1 cellular context compared by ENCODE assay signal in the genomic region with DNA sequence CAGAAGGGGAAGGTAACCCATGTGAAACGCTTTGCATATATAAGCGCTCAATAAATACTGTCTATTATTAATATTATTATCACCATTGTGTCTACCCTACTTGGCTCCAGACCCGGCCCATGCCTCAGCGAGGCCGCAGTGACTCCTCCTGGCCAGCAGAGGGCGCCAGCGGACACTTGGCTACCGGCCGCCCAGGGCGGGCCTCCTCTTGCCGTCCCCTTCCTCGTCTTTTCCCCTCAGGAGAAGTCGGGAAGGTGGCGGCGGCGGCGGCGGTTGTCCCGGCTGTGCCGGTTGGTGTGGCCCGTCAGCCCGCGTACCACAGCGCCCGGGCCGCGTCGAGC.
TF ChIP-seq lines count a peak whose summit lies in the region.

A gene with protein sequence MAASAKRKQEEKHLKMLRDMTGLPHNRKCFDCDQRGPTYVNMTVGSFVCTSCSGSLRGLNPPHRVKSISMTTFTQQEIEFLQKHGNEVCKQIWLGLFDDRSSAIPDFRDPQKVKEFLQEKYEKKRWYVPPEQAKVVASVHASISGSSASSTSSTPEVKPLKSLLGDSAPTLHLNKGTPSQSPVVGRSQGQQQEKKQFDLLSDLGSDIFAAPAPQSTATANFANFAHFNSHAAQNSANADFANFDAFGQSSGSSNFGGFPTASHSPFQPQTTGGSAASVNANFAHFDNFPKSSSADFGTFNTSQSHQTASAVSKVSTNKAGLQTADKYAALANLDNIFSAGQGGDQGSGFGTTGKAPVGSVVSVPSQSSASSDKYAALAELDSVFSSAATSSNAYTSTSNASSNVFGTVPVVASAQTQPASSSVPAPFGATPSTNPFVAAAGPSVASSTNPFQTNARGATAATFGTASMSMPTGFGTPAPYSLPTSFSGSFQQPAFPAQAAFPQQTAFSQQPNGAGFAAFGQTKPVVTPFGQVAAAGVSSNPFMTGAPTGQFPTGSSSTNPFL (plus strand): TSS at position 233 of the 341 bp plus-strand sequence. CDS start 266 bp downstream, outside the sequence.

TF ChIP-seq in HepG2, 621 proteins besides CTCF, POLR2A, EP300 and RAD21 (continued from another document and continues in another):
- TF ChIP-seq, protein P1, sequence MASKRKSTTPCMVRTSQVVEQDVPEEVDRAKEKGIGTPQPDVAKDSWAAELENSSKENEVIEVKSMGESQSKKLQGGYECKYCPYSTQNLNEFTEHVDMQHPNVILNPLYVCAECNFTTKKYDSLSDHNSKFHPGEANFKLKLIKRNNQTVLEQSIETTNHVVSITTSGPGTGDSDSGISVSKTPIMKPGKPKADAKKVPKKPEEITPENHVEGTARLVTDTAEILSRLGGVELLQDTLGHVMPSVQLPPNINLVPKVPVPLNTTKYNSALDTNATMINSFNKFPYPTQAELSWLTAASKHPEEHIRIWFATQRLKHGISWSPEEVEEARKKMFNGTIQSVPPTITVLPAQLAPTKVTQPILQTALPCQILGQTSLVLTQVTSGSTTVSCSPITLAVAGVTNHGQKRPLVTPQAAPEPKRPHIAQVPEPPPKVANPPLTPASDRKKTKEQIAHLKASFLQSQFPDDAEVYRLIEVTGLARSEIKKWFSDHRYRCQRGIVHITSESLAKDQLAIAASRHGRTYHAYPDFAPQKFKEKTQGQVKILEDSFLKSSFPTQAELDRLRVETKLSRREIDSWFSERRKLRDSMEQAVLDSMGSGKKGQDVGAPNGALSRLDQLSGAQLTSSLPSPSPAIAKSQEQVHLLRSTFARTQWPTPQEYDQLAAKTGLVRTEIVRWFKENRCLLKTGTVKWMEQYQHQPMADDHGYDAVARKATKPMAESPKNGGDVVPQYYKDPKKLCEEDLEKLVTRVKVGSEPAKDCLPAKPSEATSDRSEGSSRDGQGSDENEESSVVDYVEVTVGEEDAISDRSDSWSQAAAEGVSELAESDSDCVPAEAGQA (IDR thresholded peaks at IDR 0.05; ENCODE audit: low read depth), result 0 out of 2 replicates have a peak, but pooled peaks have one; percentile 62
- TF ChIP-seq, protein P1 (CRISPR knock-in tag; IDR thresholded peaks at IDR 0.05; ENCODE audit: borderline replicate concordance), result no peak
- peak; percentile 93 for TF ChIP-seq SALL1 (CRISPR knock-in tag; IDR thresholded peaks at IDR 0.05)
- no peak; the same call in 1 of the 2 replicates for TF ChIP-seq CREM (IDR thresholded peaks at IDR 0.05)
- TF ChIP-seq CREM (CRISPR knock-in tag; IDR thresholded peaks at IDR 0.05), result no peak
- TF ChIP-seq ZNF24 (IDR thresholded peaks at IDR 0.05), result peak; percentile 43; the same call in 1 of the 2 replicates
- peak; percentile 88 for TF ChIP-seq PHF8 (CRISPR knock-in tag; IDR thresholded peaks at IDR 0.05)
- TF ChIP-seq, protein P2, sequence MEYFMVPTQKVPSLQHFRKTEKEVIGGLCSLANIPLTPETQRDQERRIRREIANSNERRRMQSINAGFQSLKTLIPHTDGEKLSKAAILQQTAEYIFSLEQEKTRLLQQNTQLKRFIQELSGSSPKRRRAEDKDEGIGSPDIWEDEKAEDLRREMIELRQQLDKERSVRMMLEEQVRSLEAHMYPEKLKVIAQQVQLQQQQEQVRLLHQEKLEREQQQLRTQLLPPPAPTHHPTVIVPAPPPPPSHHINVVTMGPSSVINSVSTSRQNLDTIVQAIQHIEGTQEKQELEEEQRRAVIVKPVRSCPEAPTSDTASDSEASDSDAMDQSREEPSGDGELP (IDR thresholded peaks at IDR 0.05; ENCODE audit: borderline replicate concordance, low read depth), result peak; percentile 34; the same call in 1 of the 2 replicates
- TF ChIP-seq ZNF768 (CRISPR knock-in tag; IDR thresholded peaks at IDR 0.05), result peak; percentile 53
- TF ChIP-seq, protein P3, sequence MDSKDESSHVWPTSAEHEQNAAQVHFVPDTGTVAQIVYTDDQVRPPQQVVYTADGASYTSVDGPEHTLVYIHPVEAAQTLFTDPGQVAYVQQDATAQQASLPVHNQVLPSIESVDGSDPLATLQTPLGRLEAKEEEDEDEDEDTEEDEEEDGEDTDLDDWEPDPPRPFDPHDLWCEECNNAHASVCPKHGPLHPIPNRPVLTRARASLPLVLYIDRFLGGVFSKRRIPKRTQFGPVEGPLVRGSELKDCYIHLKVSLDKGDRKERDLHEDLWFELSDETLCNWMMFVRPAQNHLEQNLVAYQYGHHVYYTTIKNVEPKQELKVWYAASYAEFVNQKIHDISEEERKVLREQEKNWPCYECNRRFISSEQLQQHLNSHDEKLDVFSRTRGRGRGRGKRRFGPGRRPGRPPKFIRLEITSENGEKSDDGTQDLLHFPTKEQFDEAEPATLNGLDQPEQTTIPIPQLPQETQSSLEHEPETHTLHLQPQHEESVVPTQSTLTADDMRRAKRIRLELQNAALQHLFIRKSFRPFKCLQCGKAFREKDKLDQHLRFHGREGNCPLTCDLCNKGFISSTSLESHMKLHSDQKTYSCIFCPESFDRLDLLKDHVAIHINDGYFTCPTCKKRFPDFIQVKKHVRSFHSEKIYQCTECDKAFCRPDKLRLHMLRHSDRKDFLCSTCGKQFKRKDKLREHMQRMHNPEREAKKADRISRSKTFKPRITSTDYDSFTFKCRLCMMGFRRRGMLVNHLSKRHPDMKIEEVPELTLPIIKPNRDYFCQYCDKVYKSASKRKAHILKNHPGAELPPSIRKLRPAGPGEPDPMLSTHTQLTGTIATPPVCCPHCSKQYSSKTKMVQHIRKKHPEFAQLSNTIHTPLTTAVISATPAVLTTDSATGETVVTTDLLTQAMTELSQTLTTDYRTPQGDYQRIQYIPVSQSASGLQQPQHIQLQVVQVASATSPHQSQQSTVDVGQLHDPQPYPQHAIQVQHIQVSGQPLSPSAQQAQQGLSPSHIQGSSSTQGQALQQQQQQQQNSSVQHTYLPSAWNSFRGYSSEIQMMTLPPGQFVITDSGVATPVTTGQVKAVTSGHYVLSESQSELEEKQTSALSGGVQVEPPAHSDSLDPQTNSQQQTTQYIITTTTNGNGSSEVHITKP (CRISPR knock-in tag; IDR thresholded peaks at IDR 0.05; ENCODE audit: low read depth), result peak; percentile 65; the same call in 1 of the 2 replicates
- TF ChIP-seq PAX8 (CRISPR knock-in tag; IDR thresholded peaks at IDR 0.05; ENCODE audit: borderline replicate concordance), result 0 out of 2 replicates have a peak, but pooled peaks have one; percentile 78
- TF ChIP-seq CEBPG (CRISPR knock-in tag; IDR thresholded peaks at IDR 0.05), result peak; percentile 34; the same call in 1 of the 2 replicates
- TF ChIP-seq MXD4 (CRISPR knock-in tag; IDR thresholded peaks at IDR 0.05), result 0 out of 2 replicates have a peak, but pooled peaks have one; percentile 51
- TF ChIP-seq NFYB (CRISPR knock-in tag; IDR thresholded peaks at IDR 0.05), result peak; percentile 28; the same call in 1 of the 2 replicates
- 0 out of 2 replicates have a peak, but pooled peaks have one; percentile 35 for TF ChIP-seq ESRRA (CRISPR knock-in tag; IDR thresholded peaks at IDR 0.05; ENCODE audit: low read depth)
- TF ChIP-seq SOX6 (IDR thresholded peaks at IDR 0.05), result no peak
- peak; percentile 69 for TF ChIP-seq SOX6 (CRISPR knock-in tag; IDR thresholded peaks at IDR 0.05)
- 0 out of 2 replicates have a peak, but pooled peaks have one; percentile 35 for TF ChIP-seq ZBTB20 (CRISPR knock-in tag; IDR thresholded peaks at IDR 0.05; ENCODE audit: borderline replicate concordance, low read depth)
- peak; percentile 26; the same call in 1 of the 2 replicates for TF ChIP-seq PPARG (CRISPR knock-in tag; conservative IDR thresholded peaks at IDR 0.05)
- TF ChIP-seq, protein P4, sequence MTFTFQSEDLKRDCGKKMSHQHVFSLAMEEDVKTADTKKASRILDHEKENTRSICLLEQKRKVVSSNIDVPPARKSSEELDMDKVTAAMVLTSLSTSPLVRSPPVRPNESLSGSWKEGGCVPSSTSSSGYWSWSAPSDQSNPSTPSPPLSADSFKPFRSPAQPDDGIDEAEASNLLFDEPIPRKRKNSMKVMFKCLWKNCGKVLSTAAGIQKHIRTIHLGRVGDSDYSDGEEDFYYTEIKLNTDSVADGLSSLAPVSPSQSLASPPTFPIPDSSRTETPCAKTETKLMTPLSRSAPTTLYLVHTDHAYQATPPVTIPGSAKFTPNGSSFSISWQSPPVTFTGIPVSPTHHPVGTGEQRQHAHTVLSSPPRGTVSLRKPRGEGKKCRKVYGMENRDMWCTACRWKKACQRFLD (CRISPR knock-in tag; IDR thresholded peaks at IDR 0.05; ENCODE audit: borderline replicate concordance), result no peak
- TF ChIP-seq ZNF792 (CRISPR knock-in tag; IDR thresholded peaks at IDR 0.05), result peak; percentile 95
- peak; percentile 67 for TF ChIP-seq SALL2 (CRISPR knock-in tag; IDR thresholded peaks at IDR 0.05)
- TF ChIP-seq, protein P5, sequence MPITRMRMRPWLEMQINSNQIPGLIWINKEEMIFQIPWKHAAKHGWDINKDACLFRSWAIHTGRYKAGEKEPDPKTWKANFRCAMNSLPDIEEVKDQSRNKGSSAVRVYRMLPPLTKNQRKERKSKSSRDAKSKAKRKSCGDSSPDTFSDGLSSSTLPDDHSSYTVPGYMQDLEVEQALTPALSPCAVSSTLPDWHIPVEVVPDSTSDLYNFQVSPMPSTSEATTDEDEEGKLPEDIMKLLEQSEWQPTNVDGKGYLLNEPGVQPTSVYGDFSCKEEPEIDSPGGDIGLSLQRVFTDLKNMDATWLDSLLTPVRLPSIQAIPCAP (CRISPR knock-in tag; IDR thresholded peaks at IDR 0.05; ENCODE audit: low read depth), result 0 out of 2 replicates have a peak, but pooled peaks have one; percentile 20
- peak; percentile 90 for TF ChIP-seq ZNF430 (CRISPR knock-in tag; IDR thresholded peaks at IDR 0.05)
- no peak for TF ChIP-seq ZBTB7B (CRISPR knock-in tag; IDR thresholded peaks at IDR 0.05)
- TF ChIP-seq ZNF564 (CRISPR knock-in tag; IDR thresholded peaks at IDR 0.05), result no peak
- TF ChIP-seq KLF6 (CRISPR knock-in tag; IDR thresholded peaks at IDR 0.05), result peak; percentile 87
- peak; percentile 42; the same call in 1 of the 3 replicates for TF ChIP-seq MXI1 (IDR thresholded peaks at IDR 0.05; ENCODE audit: borderline replicate concordance, low read depth, low read length)
- peak; percentile 99 for TF ChIP-seq POGZ (CRISPR knock-in tag; IDR thresholded peaks at IDR 0.05)
- no peak for TF ChIP-seq HNRNPK (IDR thresholded peaks at IDR 0.05; ENCODE audit: low read depth, low read length, poor library complexity, severe bottlenecking)
- TF ChIP-seq ZNF432 (CRISPR knock-in tag; IDR thresholded peaks at IDR 0.05; ENCODE audit: borderline replicate concordance), result no peak
- TF ChIP-seq BCL6 (CRISPR knock-in tag; IDR thresholded peaks at IDR 0.05), result peak; percentile 71
- peak; percentile 80 for TF ChIP-seq ELF3 (CRISPR knock-in tag; IDR thresholded peaks at IDR 0.05)
- no peak for TF ChIP-seq SP5 (CRISPR knock-in tag; IDR thresholded peaks at IDR 0.05; ENCODE audit: borderline replicate concordance, low read depth)
- TF ChIP-seq ZNF615 (CRISPR knock-in tag; IDR thresholded peaks at IDR 0.05; ENCODE audit: borderline replicate concordance), result 0 out of 2 replicates have a peak, but pooled peaks have one; percentile 44
- TF ChIP-seq, protein P6, sequence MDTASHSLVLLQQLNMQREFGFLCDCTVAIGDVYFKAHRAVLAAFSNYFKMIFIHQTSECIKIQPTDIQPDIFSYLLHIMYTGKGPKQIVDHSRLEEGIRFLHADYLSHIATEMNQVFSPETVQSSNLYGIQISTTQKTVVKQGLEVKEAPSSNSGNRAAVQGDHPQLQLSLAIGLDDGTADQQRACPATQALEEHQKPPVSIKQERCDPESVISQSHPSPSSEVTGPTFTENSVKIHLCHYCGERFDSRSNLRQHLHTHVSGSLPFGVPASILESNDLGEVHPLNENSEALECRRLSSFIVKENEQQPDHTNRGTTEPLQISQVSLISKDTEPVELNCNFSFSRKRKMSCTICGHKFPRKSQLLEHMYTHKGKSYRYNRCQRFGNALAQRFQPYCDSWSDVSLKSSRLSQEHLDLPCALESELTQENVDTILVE (CRISPR knock-in tag; IDR thresholded peaks at IDR 0.05), result peak; percentile 76; the same call in 1 of the 2 replicates
- TF ChIP-seq FOSL2 (CRISPR knock-in tag; IDR thresholded peaks at IDR 0.05), result peak; percentile 65
- TF ChIP-seq SRSF1 (optimal IDR thresholded peaks at IDR 0.05; ENCODE audit: low read depth, low read length), result peak; percentile 44
- TF ChIP-seq ZSCAN25 (CRISPR knock-in tag; IDR thresholded peaks at IDR 0.05), result 0 out of 2 replicates have a peak, but pooled peaks have one; percentile 29
- TF ChIP-seq CBFB (CRISPR knock-in tag; IDR thresholded peaks at IDR 0.05), result peak; percentile 82
- no peak for TF ChIP-seq IRX3 (CRISPR knock-in tag; IDR thresholded peaks at IDR 0.05; ENCODE audit: borderline replicate concordance, low read depth)
- TF ChIP-seq SKI (IDR thresholded peaks at IDR 0.05; ENCODE audit: partially characterized antibody), result peak; percentile 70
- 0 out of 2 replicates have a peak, but pooled peaks have one; percentile 39 for TF ChIP-seq TBX2 (CRISPR knock-in tag; IDR thresholded peaks at IDR 0.05; ENCODE audit: borderline replicate concordance)
- no peak for TF ChIP-seq ZSCAN29 (CRISPR knock-in tag; conservative IDR thresholded peaks at IDR 0.05)
- peak; percentile 62; the same call in 1 of the 2 replicates for TF ChIP-seq FOXC1 (CRISPR knock-in tag; IDR thresholded peaks at IDR 0.05; ENCODE audit: borderline replicate concordance)
- TF ChIP-seq, protein P7, sequence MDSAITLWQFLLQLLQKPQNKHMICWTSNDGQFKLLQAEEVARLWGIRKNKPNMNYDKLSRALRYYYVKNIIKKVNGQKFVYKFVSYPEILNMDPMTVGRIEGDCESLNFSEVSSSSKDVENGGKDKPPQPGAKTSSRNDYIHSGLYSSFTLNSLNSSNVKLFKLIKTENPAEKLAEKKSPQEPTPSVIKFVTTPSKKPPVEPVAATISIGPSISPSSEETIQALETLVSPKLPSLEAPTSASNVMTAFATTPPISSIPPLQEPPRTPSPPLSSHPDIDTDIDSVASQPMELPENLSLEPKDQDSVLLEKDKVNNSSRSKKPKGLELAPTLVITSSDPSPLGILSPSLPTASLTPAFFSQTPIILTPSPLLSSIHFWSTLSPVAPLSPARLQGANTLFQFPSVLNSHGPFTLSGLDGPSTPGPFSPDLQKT (CRISPR knock-in tag; IDR thresholded peaks at IDR 0.05; ENCODE audit: borderline replicate concordance), result no peak
- TF ChIP-seq ZNF136 (CRISPR knock-in tag; IDR thresholded peaks at IDR 0.05; ENCODE audit: low read depth), result peak; percentile 90; the same call in 1 of the 2 replicates
